Comparison of ENCODE assay signal across 1 cellular context in the genomic region with DNA sequence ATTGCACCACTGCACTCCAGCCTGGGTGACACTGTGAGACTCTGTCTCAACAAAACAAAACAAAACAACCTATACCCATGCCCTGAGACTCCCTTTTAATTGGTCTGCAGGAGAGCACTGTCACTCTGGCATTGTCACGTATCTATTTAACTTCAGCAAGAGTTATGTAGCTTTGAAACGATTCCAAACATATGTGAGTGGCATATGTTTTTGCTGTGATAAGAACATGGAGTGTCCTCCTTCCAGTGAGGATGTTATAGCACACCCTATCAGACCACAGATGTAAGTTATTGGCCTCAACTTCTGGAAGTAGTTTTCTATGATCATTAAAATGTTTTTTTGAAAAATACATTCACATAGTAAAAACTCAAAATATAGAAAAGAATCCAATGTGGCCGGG.
TF ChIP-seq lines count a peak whose summit lies in the region.

No MANE protein-coding gene starts in this region.

TF ChIP-seq in K562, 482 proteins besides CTCF, POLR2A, EP300 and RAD21 (continued from another document and continues in another):
- TF ChIP-seq, protein P1, sequence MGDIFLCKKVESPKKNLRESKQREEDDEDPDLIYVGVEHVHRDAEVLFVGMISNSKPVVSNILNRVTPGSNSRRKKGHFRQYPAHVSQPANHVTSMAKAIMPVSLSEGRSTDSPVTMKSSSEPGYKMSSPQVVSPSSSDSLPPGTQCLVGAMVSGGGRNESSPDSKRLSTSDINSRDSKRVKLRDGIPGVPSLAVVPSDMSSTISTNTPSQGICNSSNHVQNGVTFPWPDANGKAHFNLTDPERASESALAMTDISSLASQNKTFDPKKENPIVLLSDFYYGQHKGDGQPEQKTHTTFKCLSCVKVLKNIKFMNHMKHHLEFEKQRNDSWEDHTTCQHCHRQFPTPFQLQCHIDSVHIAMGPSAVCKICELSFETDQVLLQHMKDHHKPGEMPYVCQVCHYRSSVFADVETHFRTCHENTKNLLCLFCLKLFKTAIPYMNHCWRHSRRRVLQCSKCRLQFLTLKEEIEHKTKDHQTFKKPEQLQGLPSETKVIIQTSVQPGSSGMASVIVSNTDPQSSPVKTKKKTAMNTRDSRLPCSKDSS (IDR thresholded peaks at IDR 0.05; ENCODE audit: low read depth, partially characterized antibody): no peak
- TF ChIP-seq, protein P2, sequence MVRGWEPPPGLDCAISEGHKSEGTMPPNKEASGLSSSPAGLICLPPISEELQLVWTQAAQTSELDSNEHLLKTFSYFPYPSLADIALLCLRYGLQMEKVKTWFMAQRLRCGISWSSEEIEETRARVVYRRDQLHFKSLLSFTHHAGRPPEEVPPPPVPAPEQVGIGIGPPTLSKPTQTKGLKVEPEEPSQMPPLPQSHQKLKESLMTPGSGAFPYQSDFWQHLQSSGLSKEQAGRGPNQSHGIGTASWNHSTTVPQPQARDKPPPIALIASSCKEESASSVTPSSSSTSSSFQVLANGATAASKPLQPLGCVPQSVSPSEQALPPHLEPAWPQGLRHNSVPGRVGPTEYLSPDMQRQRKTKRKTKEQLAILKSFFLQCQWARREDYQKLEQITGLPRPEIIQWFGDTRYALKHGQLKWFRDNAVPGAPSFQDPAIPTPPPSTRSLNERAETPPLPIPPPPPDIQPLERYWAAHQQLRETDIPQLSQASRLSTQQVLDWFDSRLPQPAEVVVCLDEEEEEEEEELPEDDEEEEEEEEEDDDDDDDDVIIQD (CRISPR knock-in tag; IDR thresholded peaks at IDR 0.05): no peak
- no peak for TF ChIP-seq ESRRB (CRISPR knock-in tag; IDR thresholded peaks at IDR 0.05; ENCODE audit: borderline replicate concordance)
- no peak for TF ChIP-seq SMARCA5 (IDR thresholded peaks at IDR 0.05)
- TF ChIP-seq CAMTA2 (CRISPR knock-in tag; conservative IDR thresholded peaks at IDR 0.05): no peak
- TF ChIP-seq, protein P3, sequence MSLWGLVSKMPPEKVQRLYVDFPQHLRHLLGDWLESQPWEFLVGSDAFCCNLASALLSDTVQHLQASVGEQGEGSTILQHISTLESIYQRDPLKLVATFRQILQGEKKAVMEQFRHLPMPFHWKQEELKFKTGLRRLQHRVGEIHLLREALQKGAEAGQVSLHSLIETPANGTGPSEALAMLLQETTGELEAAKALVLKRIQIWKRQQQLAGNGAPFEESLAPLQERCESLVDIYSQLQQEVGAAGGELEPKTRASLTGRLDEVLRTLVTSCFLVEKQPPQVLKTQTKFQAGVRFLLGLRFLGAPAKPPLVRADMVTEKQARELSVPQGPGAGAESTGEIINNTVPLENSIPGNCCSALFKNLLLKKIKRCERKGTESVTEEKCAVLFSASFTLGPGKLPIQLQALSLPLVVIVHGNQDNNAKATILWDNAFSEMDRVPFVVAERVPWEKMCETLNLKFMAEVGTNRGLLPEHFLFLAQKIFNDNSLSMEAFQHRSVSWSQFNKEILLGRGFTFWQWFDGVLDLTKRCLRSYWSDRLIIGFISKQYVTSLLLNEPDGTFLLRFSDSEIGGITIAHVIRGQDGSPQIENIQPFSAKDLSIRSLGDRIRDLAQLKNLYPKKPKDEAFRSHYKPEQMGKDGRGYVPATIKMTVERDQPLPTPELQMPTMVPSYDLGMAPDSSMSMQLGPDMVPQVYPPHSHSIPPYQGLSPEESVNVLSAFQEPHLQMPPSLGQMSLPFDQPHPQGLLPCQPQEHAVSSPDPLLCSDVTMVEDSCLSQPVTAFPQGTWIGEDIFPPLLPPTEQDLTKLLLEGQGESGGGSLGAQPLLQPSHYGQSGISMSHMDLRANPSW (CRISPR knock-in tag; IDR thresholded peaks at IDR 0.05): no peak
- TF ChIP-seq, protein P4, sequence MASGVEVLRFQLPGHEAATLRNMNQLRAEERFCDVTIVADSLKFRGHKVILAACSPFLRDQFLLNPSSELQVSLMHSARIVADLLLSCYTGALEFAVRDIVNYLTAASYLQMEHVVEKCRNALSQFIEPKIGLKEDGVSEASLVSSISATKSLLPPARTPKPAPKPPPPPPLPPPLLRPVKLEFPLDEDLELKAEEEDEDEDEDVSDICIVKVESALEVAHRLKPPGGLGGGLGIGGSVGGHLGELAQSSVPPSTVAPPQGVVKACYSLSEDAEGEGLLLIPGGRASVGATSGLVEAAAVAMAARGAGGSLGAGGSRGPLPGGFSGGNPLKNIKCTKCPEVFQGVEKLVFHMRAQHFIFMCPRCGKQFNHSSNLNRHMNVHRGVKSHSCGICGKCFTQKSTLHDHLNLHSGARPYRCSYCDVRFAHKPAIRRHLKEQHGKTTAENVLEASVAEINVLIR (CRISPR knock-in tag; IDR thresholded peaks at IDR 0.05): no peak
- peak; percentile 80 for TF ChIP-seq DPF2 (IDR thresholded peaks at IDR 0.05)
- no peak for TF ChIP-seq ZNF695 (CRISPR knock-in tag; IDR thresholded peaks at IDR 0.05)
- no peak for TF ChIP-seq SREBF1 (IDR thresholded peaks at IDR 0.05; ENCODE audit: borderline replicate concordance, low read depth, low read length)
- no peak for TF ChIP-seq KLF1 (tag; IDR thresholded peaks at IDR 0.05)
- TF ChIP-seq ZNF12 (CRISPR knock-in tag; IDR thresholded peaks at IDR 0.05): no peak
- TF ChIP-seq SETDB1 (IDR thresholded peaks at IDR 0.05; ENCODE audit: low read length): no peak
- no peak for TF ChIP-seq CBX2 (IDR thresholded peaks at IDR 0.05; ENCODE audit: insufficient read depth, low read length, poor library complexity, severe bottlenecking)
- no peak for TF ChIP-seq RBM15 (IDR thresholded peaks at IDR 0.05; ENCODE audit: insufficient read depth, low read length)
- no peak for TF ChIP-seq BACH1 (tag; IDR thresholded peaks at IDR 0.05)
- 0 out of 2 replicates have a peak, but pooled peaks have one; percentile 32 for TF ChIP-seq GATA2 (CRISPR knock-in tag; IDR thresholded peaks at IDR 0.05)
- TF ChIP-seq, protein P5, sequence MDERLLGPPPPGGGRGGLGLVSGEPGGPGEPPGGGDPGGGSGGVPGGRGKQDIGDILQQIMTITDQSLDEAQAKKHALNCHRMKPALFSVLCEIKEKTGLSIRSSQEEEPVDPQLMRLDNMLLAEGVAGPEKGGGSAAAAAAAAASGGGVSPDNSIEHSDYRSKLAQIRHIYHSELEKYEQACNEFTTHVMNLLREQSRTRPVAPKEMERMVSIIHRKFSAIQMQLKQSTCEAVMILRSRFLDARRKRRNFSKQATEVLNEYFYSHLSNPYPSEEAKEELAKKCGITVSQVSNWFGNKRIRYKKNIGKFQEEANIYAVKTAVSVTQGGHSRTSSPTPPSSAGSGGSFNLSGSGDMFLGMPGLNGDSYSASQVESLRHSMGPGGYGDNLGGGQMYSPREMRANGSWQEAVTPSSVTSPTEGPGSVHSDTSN (CRISPR knock-in tag; IDR thresholded peaks at IDR 0.05; ENCODE audit: low read depth): 0 out of 2 replicates have a peak, but pooled peaks have one; percentile 29
- TF ChIP-seq, protein P5 (tag; conservative IDR thresholded peaks at IDR 0.05; ENCODE audit: low read depth): peak; percentile 91
- TF ChIP-seq MECOM (CRISPR knock-in tag; IDR thresholded peaks at IDR 0.05): peak; percentile 58; the same call in 1 of the 2 replicates
- TF ChIP-seq, protein P6, sequence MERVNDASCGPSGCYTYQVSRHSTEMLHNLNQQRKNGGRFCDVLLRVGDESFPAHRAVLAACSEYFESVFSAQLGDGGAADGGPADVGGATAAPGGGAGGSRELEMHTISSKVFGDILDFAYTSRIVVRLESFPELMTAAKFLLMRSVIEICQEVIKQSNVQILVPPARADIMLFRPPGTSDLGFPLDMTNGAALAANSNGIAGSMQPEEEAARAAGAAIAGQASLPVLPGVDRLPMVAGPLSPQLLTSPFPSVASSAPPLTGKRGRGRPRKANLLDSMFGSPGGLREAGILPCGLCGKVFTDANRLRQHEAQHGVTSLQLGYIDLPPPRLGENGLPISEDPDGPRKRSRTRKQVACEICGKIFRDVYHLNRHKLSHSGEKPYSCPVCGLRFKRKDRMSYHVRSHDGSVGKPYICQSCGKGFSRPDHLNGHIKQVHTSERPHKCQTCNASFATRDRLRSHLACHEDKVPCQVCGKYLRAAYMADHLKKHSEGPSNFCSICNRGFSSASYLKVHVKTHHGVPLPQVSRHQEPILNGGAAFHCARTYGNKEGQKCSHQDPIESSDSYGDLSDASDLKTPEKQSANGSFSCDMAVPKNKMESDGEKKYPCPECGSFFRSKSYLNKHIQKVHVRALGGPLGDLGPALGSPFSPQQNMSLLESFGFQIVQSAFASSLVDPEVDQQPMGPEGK (CRISPR knock-in tag; IDR thresholded peaks at IDR 0.05; ENCODE audit: borderline replicate concordance): no peak
- no peak for TF ChIP-seq ZC3H8 (IDR thresholded peaks at IDR 0.05)
- 0 out of 2 replicates have a peak, but pooled peaks have one; percentile 30 for TF ChIP-seq ZNF175 (CRISPR knock-in tag; IDR thresholded peaks at IDR 0.05; ENCODE audit: low read depth)
- peak; percentile 89 for TF ChIP-seq NFIC (IDR thresholded peaks at IDR 0.05)
- no peak for TF ChIP-seq PRMT5 (CRISPR knock-in tag; IDR thresholded peaks at IDR 0.05)
- TF ChIP-seq, protein P7, sequence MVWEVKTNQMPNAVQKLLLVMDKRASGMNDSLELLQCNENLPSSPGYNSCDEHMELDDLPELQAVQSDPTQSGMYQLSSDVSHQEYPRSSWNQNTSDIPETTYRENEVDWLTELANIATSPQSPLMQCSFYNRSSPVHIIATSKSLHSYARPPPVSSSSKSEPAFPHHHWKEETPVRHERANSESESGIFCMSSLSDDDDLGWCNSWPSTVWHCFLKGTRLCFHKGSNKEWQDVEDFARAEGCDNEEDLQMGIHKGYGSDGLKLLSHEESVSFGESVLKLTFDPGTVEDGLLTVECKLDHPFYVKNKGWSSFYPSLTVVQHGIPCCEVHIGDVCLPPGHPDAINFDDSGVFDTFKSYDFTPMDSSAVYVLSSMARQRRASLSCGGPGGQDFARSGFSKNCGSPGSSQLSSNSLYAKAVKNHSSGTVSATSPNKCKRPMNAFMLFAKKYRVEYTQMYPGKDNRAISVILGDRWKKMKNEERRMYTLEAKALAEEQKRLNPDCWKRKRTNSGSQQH (CRISPR knock-in tag; IDR thresholded peaks at IDR 0.05): no peak
- TF ChIP-seq, protein P8, sequence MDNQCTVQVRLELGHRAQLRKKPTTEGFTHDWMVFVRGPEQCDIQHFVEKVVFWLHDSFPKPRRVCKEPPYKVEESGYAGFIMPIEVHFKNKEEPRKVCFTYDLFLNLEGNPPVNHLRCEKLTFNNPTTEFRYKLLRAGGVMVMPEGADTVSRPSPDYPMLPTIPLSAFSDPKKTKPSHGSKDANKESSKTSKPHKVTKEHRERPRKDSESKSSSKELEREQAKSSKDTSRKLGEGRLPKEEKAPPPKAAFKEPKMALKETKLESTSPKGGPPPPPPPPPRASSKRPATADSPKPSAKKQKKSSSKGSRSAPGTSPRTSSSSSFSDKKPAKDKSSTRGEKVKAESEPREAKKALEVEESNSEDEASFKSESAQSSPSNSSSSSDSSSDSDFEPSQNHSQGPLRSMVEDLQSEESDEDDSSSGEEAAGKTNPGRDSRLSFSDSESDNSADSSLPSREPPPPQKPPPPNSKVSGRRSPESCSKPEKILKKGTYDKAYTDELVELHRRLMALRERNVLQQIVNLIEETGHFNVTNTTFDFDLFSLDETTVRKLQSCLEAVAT (IDR thresholded peaks at IDR 0.05): no peak
- no peak for TF ChIP-seq NCOA1 (IDR thresholded peaks at IDR 0.05; ENCODE audit: low read depth)
- no peak for TF ChIP-seq ZNF551 (CRISPR knock-in tag; IDR thresholded peaks at IDR 0.05)
- TF ChIP-seq GTF2A2 (tag; IDR thresholded peaks at IDR 0.05): no peak
- no peak for TF ChIP-seq GTF2F1 (IDR thresholded peaks at IDR 0.05; ENCODE audit: low read depth, low read length)
- no peak for TF ChIP-seq CEBPG (CRISPR knock-in tag; IDR thresholded peaks at IDR 0.05)
- 0 out of 4 replicates have a peak, but pooled peaks of 1 of the 2 experiments have one; percentile 15 for TF ChIP-seq CEBPG (tag; conservative IDR thresholded peaks at IDR 0.05 in 1 of 2, IDR thresholded peaks at IDR 0.05 in 1 of 2)
- no peak for TF ChIP-seq POLR3A (IDR thresholded peaks at IDR 0.05; ENCODE audit: borderline replicate concordance, extremely low read depth, insufficient read depth, insufficient read length)
- TF ChIP-seq KDM1A (IDR thresholded peaks at IDR 0.05): 0 out of 4 replicates have a peak, but pooled peaks of 1 of the 2 experiments have one; percentile 22
- no peak for TF ChIP-seq RBM17 (IDR thresholded peaks at IDR 0.05; ENCODE audit: borderline replicate concordance, low read depth, low read length)
- no peak for TF ChIP-seq ASH1L (IDR thresholded peaks at IDR 0.05; ENCODE audit: borderline replicate concordance, low read depth, partially characterized antibody)
- no peak for TF ChIP-seq ZNF224 (CRISPR knock-in tag; IDR thresholded peaks at IDR 0.05)
- no peak for TF ChIP-seq CBX3 (IDR thresholded peaks at IDR 0.05; ENCODE audit: borderline replicate concordance in 1 of 2, low read length in 2 of 2)
- no peak for TF ChIP-seq ATF1 (CRISPR knock-in tag; IDR thresholded peaks at IDR 0.05)
- peak; percentile 25; the same call in 1 of the 2 replicates for TF ChIP-seq ATF1 (tag; IDR thresholded peaks at IDR 0.05)
- no peak for TF ChIP-seq POU5F1 (IDR thresholded peaks at IDR 0.05; ENCODE audit: borderline replicate concordance, low read depth, low read length, partially characterized antibody)
- TF ChIP-seq, protein P9, sequence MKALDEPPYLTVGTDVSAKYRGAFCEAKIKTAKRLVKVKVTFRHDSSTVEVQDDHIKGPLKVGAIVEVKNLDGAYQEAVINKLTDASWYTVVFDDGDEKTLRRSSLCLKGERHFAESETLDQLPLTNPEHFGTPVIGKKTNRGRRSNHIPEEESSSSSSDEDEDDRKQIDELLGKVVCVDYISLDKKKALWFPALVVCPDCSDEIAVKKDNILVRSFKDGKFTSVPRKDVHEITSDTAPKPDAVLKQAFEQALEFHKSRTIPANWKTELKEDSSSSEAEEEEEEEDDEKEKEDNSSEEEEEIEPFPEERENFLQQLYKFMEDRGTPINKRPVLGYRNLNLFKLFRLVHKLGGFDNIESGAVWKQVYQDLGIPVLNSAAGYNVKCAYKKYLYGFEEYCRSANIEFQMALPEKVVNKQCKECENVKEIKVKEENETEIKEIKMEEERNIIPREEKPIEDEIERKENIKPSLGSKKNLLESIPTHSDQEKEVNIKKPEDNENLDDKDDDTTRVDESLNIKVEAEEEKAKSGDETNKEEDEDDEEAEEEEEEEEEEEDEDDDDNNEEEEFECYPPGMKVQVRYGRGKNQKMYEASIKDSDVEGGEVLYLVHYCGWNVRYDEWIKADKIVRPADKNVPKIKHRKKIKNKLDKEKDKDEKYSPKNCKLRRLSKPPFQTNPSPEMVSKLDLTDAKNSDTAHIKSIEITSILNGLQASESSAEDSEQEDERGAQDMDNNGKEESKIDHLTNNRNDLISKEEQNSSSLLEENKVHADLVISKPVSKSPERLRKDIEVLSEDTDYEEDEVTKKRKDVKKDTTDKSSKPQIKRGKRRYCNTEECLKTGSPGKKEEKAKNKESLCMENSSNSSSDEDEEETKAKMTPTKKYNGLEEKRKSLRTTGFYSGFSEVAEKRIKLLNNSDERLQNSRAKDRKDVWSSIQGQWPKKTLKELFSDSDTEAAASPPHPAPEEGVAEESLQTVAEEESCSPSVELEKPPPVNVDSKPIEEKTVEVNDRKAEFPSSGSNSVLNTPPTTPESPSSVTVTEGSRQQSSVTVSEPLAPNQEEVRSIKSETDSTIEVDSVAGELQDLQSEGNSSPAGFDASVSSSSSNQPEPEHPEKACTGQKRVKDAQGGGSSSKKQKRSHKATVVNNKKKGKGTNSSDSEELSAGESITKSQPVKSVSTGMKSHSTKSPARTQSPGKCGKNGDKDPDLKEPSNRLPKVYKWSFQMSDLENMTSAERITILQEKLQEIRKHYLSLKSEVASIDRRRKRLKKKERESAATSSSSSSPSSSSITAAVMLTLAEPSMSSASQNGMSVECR (CRISPR knock-in tag; IDR thresholded peaks at IDR 0.05): no peak
